ENCODE assay signal across 20 cellular contexts in genomic region chr5:82603280-82603987, GRCh38.
DNase-seq lines count a peak whose midpoint lies in the region; ATAC-seq, FAIRE-seq and TF ChIP-seq lines count a peak whose summit lies in the region.
"Had no signal": no experiment of that assay in that cellular context is flagged by ENCODE, and none has a peak within 500 bp of the region (broad histone marks: within the 10 kb centered on the region; RNA-seq: fewer than 3 reads in every experiment).

No MANE protein-coding gene starts in this region.

- no peak for TF ChIP-seq CTCF in nephron progenitor cell (IDR thresholded peaks at IDR 0.05)

- ATAC-seq in activated naive CD4-positive, alpha-beta T cell treated with anti-CD3 and anti-CD28 coated beads, Interleukin-2, amount 50 U/mL, for 72 hours, result no peak
- ATAC-seq: SK-N-SH treated with all-trans-retinoic acid at 6 μM for 48 hours had no signal

- H3K27me3 Mint-ChIP-seq in dendritic cell treated with granulocyte-macrophage colony-stimulating factor and Interleukin-4, amounts not matched to agents 40 ng/mL and 50 ng/mL, for 4 days, result no peaks in the 10 kb centered on the region
- H3K27me3 Mint-ChIP-seq in nephron progenitor cell (ENCODE audit: low read depth, poor library complexity), result peaks cover 4% of the 10 kb centered on the region

- H3K36me3 Mint-ChIP-seq in dendritic cell treated with granulocyte-macrophage colony-stimulating factor and Interleukin-4, amounts not matched to agents 40 ng/mL and 50 ng/mL, for 4 days (ENCODE audit: low read depth), result no peaks in the 10 kb centered on the region
- peaks cover 2% of the 10 kb centered on the region for H3K36me3 Mint-ChIP-seq in nephron progenitor cell (ENCODE audit: low read depth)
- no peaks in the 10 kb centered on the region for H3K36me3 Mint-ChIP-seq in activated naive CD4-positive, alpha-beta T cell treated with anti-CD3 and anti-CD28 coated beads, Interleukin-2, amount 50 U/mL, for 72 hours
- H3K36me3 Mint-ChIP-seq: CD14-positive monocyte had no signal

- H3K9me3 Mint-ChIP-seq in dendritic cell treated with granulocyte-macrophage colony-stimulating factor and Interleukin-4, amounts not matched to agents 40 ng/mL and 50 ng/mL, for 4 days, result peaks cover under 1% of the 10 kb centered on the region
- peaks cover 17% of the 10 kb centered on the region for H3K9me3 Mint-ChIP-seq in nephron progenitor cell
- H3K9me3 Mint-ChIP-seq in activated naive CD4-positive, alpha-beta T cell treated with anti-CD3 and anti-CD28 coated beads, Interleukin-2, amount 50 U/mL, for 72 hours, result peaks cover 2 to 7% of the 10 kb centered on the region in 2 donors

- intact Hi-C loops in dendritic cell treated with granulocyte-macrophage colony-stimulating factor and Interleukin-4, amounts not matched to agents 40 ng/mL and 50 ng/mL, for 4 days (cut with micrococcal nuclease), result no loop called here

- peak; percentile 26 for FAIRE-seq in GM19239 (lab: Jason Lieb, UNC)

- H3K27ac Mint-ChIP-seq in dendritic cell treated with granulocyte-macrophage colony-stimulating factor and Interleukin-4, amounts not matched to agents 40 ng/mL and 50 ng/mL, for 4 days, result peak overlapping the region; percentile 37
- H3K27ac Mint-ChIP-seq in nephron progenitor cell, result peak overlapping the region; percentile 68
- no peak overlapping the region for H3K27ac Mint-ChIP-seq in activated naive CD4-positive, alpha-beta T cell treated with anti-CD3 and anti-CD28 coated beads, Interleukin-2, amount 50 U/mL, for 72 hours
- H3K27ac Mint-ChIP-seq: H9 had no signal

- DNase-seq in GM19239 (ENCODE audit: insufficient read length, low spot score) (no peak), M059J (ENCODE audit: low read depth) (peak; percentile 10), nephron progenitor cell (no peak), NCI-H748 (lab: John Stamatoyannopoulos, UW; ENCODE audit: unreplicated experiment) (no peak), RKO (ENCODE audit: low spot score) (no peak)
- DNase-seq in stimulated activated CD4-positive, alpha-beta T cell treated with anti-CD3 and anti-CD28 coated beads, Interleukin-15, amount 100 ng/mL, for 24 hours, result no peak
- no peak for DNase-seq in activated naive CD4-positive, alpha-beta T cell treated with anti-CD3 and anti-CD28 coated beads, Interleukin-2, amount 50 U/mL, for 72 hours (ENCODE audit: low spot score in 2 of 2)
- DNase-seq: AML-193, DMS 273 treated with DMSO at 0.1 percent for 48 hours, H9, KBM-7, NCI-H1048, NCI-H1436 treated with DMSO at 0.1 percent for 48 hours, NCI-H2029 treated with DMSO at 0.1 percent for 48 hours, NCI-H510A, NCI-H82, SHP77 treated with DMSO at 0.1 percent for 48 hours had no signal

- H3K4me3 Mint-ChIP-seq in dendritic cell treated with granulocyte-macrophage colony-stimulating factor and Interleukin-4, amounts not matched to agents 40 ng/mL and 50 ng/mL, for 4 days, result no peak overlapping the region
- no peak overlapping the region for H3K4me3 Mint-ChIP-seq in nephron progenitor cell
- H3K4me3 Mint-ChIP-seq: H9 had no signal

- peaks cover 5% of the 10 kb centered on the region for H3K4me1 Mint-ChIP-seq in dendritic cell treated with granulocyte-macrophage colony-stimulating factor and Interleukin-4, amounts not matched to agents 40 ng/mL and 50 ng/mL, for 4 days (ENCODE audit: low read depth)
- H3K4me1 Mint-ChIP-seq in nephron progenitor cell, result no peaks in the 10 kb centered on the region

Comparison
In these comparisons a context has a peak if more than half of its experiments do, and no peak if none do; other contexts are left out.
1. H3K27ac Mint-ChIP-seq: peak in dendritic cell treated with granulocyte-macrophage colony-stimulating factor and Interleukin-4, amounts not matched to agents 40 ng/mL and 50 ng/mL, for 4 days (single experiment) and nephron progenitor cell (single experiment); none in activated naive CD4-positive, alpha-beta T cell treated with anti-CD3 and anti-CD28 coated beads, Interleukin-2, amount 50 U/mL, for 72 hours (0 of 2).